ENCODE assay signal across 1 cellular context in the genomic region with DNA sequence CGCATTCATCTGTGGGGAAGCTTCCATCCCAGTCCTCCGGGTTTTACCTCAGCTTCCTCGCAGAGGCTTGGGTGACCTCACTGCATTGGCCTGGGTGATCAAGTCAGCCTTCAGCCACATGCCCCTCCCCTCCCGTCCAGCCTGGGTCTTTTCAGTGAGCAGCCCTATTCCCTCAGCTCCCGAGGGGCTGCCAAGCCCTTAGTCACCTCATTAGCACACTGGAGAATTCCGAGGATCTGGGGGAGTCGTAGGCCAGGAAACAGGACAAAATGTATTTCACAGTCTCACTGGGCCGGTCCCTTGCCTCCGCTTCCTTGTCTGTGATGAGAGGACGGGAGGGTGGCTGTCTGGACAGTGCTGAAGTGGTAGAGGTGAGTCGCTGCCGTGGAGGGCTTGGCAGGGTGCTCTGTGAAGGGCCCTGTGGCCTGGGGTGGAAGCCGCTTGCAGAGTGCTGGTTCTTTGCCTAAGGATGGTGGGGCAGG.
TF ChIP-seq lines count a peak whose summit lies in the region.

No MANE protein-coding gene starts in this region.

TF ChIP-seq in IMR-90, 13 proteins besides CTCF, POLR2A, EP300 and RAD21 (continued from another document):
- peak; percentile 47; the same call in 1 of the 2 replicates for TF ChIP-seq USF2 (IDR thresholded peaks at IDR 0.05; ENCODE audit: low read depth, low read length)
- TF ChIP-seq FOS (IDR thresholded peaks at IDR 0.05; ENCODE audit: low read depth, low read length), result peak; percentile 8; the same call in 1 of the 2 replicates
- TF ChIP-seq MAZ (IDR thresholded peaks at IDR 0.05; ENCODE audit: borderline replicate concordance, low read depth, low read length), result peak; percentile 66
